Comparison of ENCODE assay signal across 9 cellular contexts in genomic region chr20:652611-653109, GRCh38. TPM values are rescaled to one million over a fixed set of nuclear protein-coding genes. Genes with fewer than 3 reads are reported as not detected.
DNase-seq lines count a peak whose midpoint lies in the region; ATAC-seq, FAIRE-seq and TF ChIP-seq lines count a peak whose summit lies in the region.
"Had no signal": no experiment of that assay in that cellular context is flagged by ENCODE, and none has a peak within 500 bp of the region (broad histone marks: within the 10 kb centered on the region; RNA-seq: fewer than 3 reads in every experiment).

No MANE protein-coding gene starts in this region.

- in situ Hi-C loops in HepG2 (cut with HindIII; ENCODE audit: extremely low pct_ligation_motif_present, low pct_unique_long_range_greater_than_20kb) = no loop called here

- CTCF ChIA-PET in activated CD4-positive, alpha-beta T cell treated with anti-CD3 and anti-CD28 coated beads, Interleukin-2, amount 10 ng/mL, durations not matched to agents 7 days and 5 days (lab: Charles Lee) = interaction anchor here (0.9 to 2.0 kb wide), 2 partner anchors 14 to 298 kb away, joined by 3 to 6 read pairs; no protein-coding TSS in a partner anchor
- CTCF ChIA-PET in HepG2 (lab: Yijun Ruan, JAX; ENCODE audit: low intra/inter-chr PET ratio, low total read pairs) = interaction anchor here (1.3 to 2.3 kb wide), 3 partner anchors 15 to 87 kb away, joined by 3 to 14 read pairs (median 13); no protein-coding TSS in a partner anchor
- CTCF ChIA-PET in GM10248 (lab: Yijun Ruan, JAX) = no interaction called here

- H3K4me3 Mint-ChIP-seq in activated CD4-positive, alpha-beta T cell treated with anti-CD3 and anti-CD28 coated beads, Interleukin-2, amount 10 ng/mL, durations not matched to agents 7 days and 5 days = peak overlapping the region; percentile 79
- H3K4me3 Mint-ChIP-seq in brain = peak overlapping the region; percentile 71 to 82 (median 74)

- no peaks in the 10 kb centered on the region for H3K9me3 ChIP-seq in HepG2 (ENCODE audit: low read length)
- H3K9me3 ChIP-seq in tibial artery = no peaks in the 10 kb centered on the region

- H3K79me2 ChIP-seq in HepG2 (ENCODE audit: insufficient read depth, low read length) = peaks cover 13% of the 10 kb centered on the region

- WGBS in HepG2 (ENCODE audit: low lambda C conversion rate) = 0% methylated on average over 18 of the region's 36 CpGs

- TF ChIP-seq CTCF in brain (conservative IDR thresholded peaks at IDR 0.05) = no peak
- TF ChIP-seq CTCF in HepG2 (CRISPR knock-in tag; IDR thresholded peaks at IDR 0.05) = no peak; the same call in 1 of the 2 replicates
- no peak for TF ChIP-seq CTCF in tibial artery (IDR thresholded peaks at IDR 0.05)
- TF ChIP-seq CTCF in GM10248 (IDR thresholded peaks at IDR 0.05; ENCODE audit: control extremely low read depth, extremely low read depth, low read depth, missing control alignments) = no peak

- no peak for TF ChIP-seq RAD21 in HepG2 (CRISPR knock-in tag; IDR thresholded peaks at IDR 0.05)

- peaks cover 20% of the 10 kb centered on the region for H3K36me3 Mint-ChIP-seq in activated CD4-positive, alpha-beta T cell treated with anti-CD3 and anti-CD28 coated beads, Interleukin-2, amount 10 ng/mL, durations not matched to agents 7 days and 5 days (ENCODE audit: low read depth)
- peaks cover 34% of the 10 kb centered on the region for H3K36me3 Mint-ChIP-seq in brain

- POLR2A ChIA-PET in activated CD4-positive, alpha-beta T cell treated with anti-CD3 and anti-CD28 coated beads, Interleukin-2, amount 10 ng/mL, durations not matched to agents 7 days and 5 days (lab: Charles Lee) = no interaction called here
- POLR2A ChIA-PET in HepG2 (lab: Yijun Ruan, JAX) = interaction anchor here (1.0 to 1.6 kb wide), 2 partner anchors 10 to 108 kb away, joined by 3 read pairs; no protein-coding TSS in a partner anchor
- POLR2A ChIA-PET in GM10248 (lab: Yijun Ruan, JAX) = no interaction called here

- H3K9me3 Mint-ChIP-seq in activated CD4-positive, alpha-beta T cell treated with anti-CD3 and anti-CD28 coated beads, Interleukin-2, amount 10 ng/mL, durations not matched to agents 7 days and 5 days = no peaks in the 10 kb centered on the region
- peaks cover 0 to 3% (median 0%) of the 10 kb centered on the region in 5 experiments for H3K9me3 Mint-ChIP-seq in brain

- peaks cover 32% of the 10 kb centered on the region for H3K4me1 Mint-ChIP-seq in activated CD4-positive, alpha-beta T cell treated with anti-CD3 and anti-CD28 coated beads, Interleukin-2, amount 10 ng/mL, durations not matched to agents 7 days and 5 days
- peaks cover 27% of the 10 kb centered on the region for H3K4me1 Mint-ChIP-seq in brain

- H4K20me1 ChIP-seq in HepG2 (ENCODE audit: insufficient read depth, low read length) = no peaks in the 10 kb centered on the region

- H3K27ac ChIP-seq in HepG2 (ENCODE audit: extremely low read length, insufficient read depth, low read length) = peak overlapping the region; percentile 75
- H3K27ac ChIP-seq in tibial artery = peak overlapping the region; percentile 79 to 83

- H3K4me3 ChIP-seq in HepG2 (replicated peaks in 1 of 3; ENCODE audit: insufficient read depth in 1 of 3, low read depth in 2 of 3, low read length in 3 of 3) (peak overlapping the region; percentile 67 to 96 (median 93)), tibial artery (peak overlapping the region; percentile 71 to 86)

- TF ChIP-seq EP300 in HepG2 (IDR thresholded peaks at IDR 0.05; ENCODE audit: low read depth in 2 of 2, low read length in 2 of 2) (no peak), HepG2 (CRISPR knock-in tag; IDR thresholded peaks at IDR 0.05; ENCODE audit: borderline replicate concordance) (no peak)

- H3K4me1 ChIP-seq in HepG2 (ENCODE audit: insufficient read depth, low read length) (peaks cover 37% of the 10 kb centered on the region), tibial artery (peaks cover 0 to 26% (median 17%) of the 10 kb centered on the region in 4 donors)

- peak overlapping the region; percentile 99 for H3K4me2 ChIP-seq in HepG2 (ENCODE audit: low read depth, low read length)

- no peak overlapping the region for H2AFZ ChIP-seq in HepG2 (ENCODE audit: low read length)

- no TSS peak for BruUV-seq in HepG2 (replicated peaks; lab: Mats Ljungman, UMichigan)

- no peak for DNase-seq in activated CD4-positive, alpha-beta T cell treated with anti-CD3 and anti-CD28 coated beads, Interleukin-2, amount 10 ng/mL, durations not matched to agents 7 days and 5 days
- no peak for DNase-seq in activated CD4-positive, alpha-beta T cell treated with anti-CD3 and anti-CD28 coated beads for 1 hour
- DNase-seq in LHCN-M2 (ENCODE audit: low read depth) (peak; percentile 46), HepG2 (ENCODE audit: low spot score) (no peak), tibial artery (no peak), NCI-H1694 (lab: John Stamatoyannopoulos, UW) (no peak), GM10248 (ENCODE audit: extremely low spot score) (no peak)

- peaks cover 10 to 28% of the 10 kb centered on the region in 2 experiments for H3K36me3 ChIP-seq in HepG2 (replicated peaks in 1 of 2; ENCODE audit: control insufficient read depth in 1 of 2, insufficient read depth in 2 of 2, low read length in 2 of 2)
- H3K36me3 ChIP-seq in tibial artery = peaks cover 14 to 35% (median 18%) of the 10 kb centered on the region in 3 donors

- peak in 1 of 2 experiments; percentile 87; a peak in 2 of 4 replicates for TF ChIP-seq POLR2A in HepG2 (IDR thresholded peaks at IDR 0.05; ENCODE audit: insufficient read depth in 1 of 2, low read depth in 2 of 2, low read length in 2 of 2)

- peak overlapping the region; percentile 81 for H3K27ac Mint-ChIP-seq in activated CD4-positive, alpha-beta T cell treated with anti-CD3 and anti-CD28 coated beads, Interleukin-2, amount 10 ng/mL, durations not matched to agents 7 days and 5 days
- H3K27ac Mint-ChIP-seq in brain = peak overlapping the region in 3 of 5 experiments; percentile 59 to 69 (median 67)

- intact Hi-C loops in HepG2 (cut with micrococcal nuclease; ENCODE audit: unreplicated experiment) = no loop called here
- intact Hi-C loops in tibial artery (cut with DNase I; ENCODE audit: low total_unique reads) = loop anchor here (2.0 to 10.0 kb wide), 2 partner anchors 110 to 182 kb away; partner anchors contain the start of genes CSNK2A1 and FAM110A

- no peak for FAIRE-seq in HepG2 (lab: Jason Lieb, UNC)
- FAIRE-seq: endometrium had no signal

- H3K27me3 ChIP-seq in HepG2 (ENCODE audit: control insufficient read depth in 1 of 2, insufficient read depth in 2 of 2, low read length in 2 of 2) (peaks cover 2 to 25% of the 10 kb centered on the region in 2 experiments; a peak in 2 of 5 replicates), tibial artery (no peaks in the 10 kb centered on the region)

- peaks cover 12% of the 10 kb centered on the region for H3K27me3 Mint-ChIP-seq in activated CD4-positive, alpha-beta T cell treated with anti-CD3 and anti-CD28 coated beads, Interleukin-2, amount 10 ng/mL, durations not matched to agents 7 days and 5 days
- H3K27me3 Mint-ChIP-seq in brain = peaks cover 14% of the 10 kb centered on the region

- peak overlapping the region; percentile 87 for H3K9ac ChIP-seq in HepG2 (ENCODE audit: insufficient read depth, low read depth, low read length)

- no peak for ATAC-seq in HepG2

RNA-seq across cellular contexts. Expression of gene SRXN1, which starts 0.3 kb away (rescaled TPM):
- total RNA-seq in activated CD4-positive, alpha-beta T cell treated with anti-CD3 and anti-CD28 coated beads, Interleukin-2, amount 10 ng/mL, durations not matched to agents 7 days and 5 days = 10 to 100 TPM; 11.5 to 12.9 TPM
- total RNA-seq in LHCN-M2 (2014; rRNA removed) = 54.3 and 57.6 TPM in 2 replicates
- polyA plus RNA-seq in LHCN-M2 (2012) = 34.4 TPM
- polyA plus RNA-seq in brain (ENCODE audit: insufficient read depth, low read depth, low replicate concordance) = 7.4 TPM
- 87.7 and 98.2 TPM in 2 replicates for total RNA-seq in HepG2 (2016; rRNA removed; fragmentation: Illumina TruSeq; extraction: Trizol)
- total RNA-seq in HepG2 (2016; cell fraction: cytosol; rRNA removed; fragmentation: Illumina TruSeq; extraction: Trizol; ENCODE audit: low read depth) = 26.2 and 26.7 TPM in 2 replicates
- total RNA-seq in HepG2 (2016; cell fraction: insoluble cytoplasmic fraction; rRNA removed; fragmentation: Illumina TruSeq; extraction: Trizol) = 85.6 and 95.5 TPM in 2 replicates
- total RNA-seq in HepG2 (2016; cell fraction: membrane; rRNA removed; fragmentation: Illumina TruSeq; extraction: Trizol) = 86.8 and 92.3 TPM in 2 replicates
- total RNA-seq in HepG2 (2016; cell fraction: nucleus; rRNA removed; fragmentation: Illumina TruSeq; extraction: Trizol) = 37.3 and 40.4 TPM in 2 replicates
- 29.9 and 41.3 TPM in 2 replicates for polyA plus RNA-seq in HepG2 (2011; rRNA removed)
- 26.1 and 37.8 TPM in 2 replicates for polyA plus RNA-seq in HepG2 (2011; cell fraction: cytosol; rRNA removed)
- 10.4 and 16.8 TPM in 2 replicates for polyA plus RNA-seq in HepG2 (2011; cell fraction: nucleus; rRNA removed)
- polyA plus RNA-seq in HepG2 (2012) = 39.7 and 59.3 TPM in 2 replicates
- polyA plus RNA-seq in HepG2 (2016; cell fraction: cytosol; fragmentation: Illumina TruSeq; extraction: Trizol; ENCODE audit: low read depth) = 18.8 and 21.5 TPM in 2 replicates
- 78.8 and 84.6 TPM in 2 replicates for polyA plus RNA-seq in HepG2 (2016; cell fraction: insoluble cytoplasmic fraction; fragmentation: Illumina TruSeq; extraction: Trizol; ENCODE audit: low read depth)
- 49.8 and 51.3 TPM in 2 replicates for polyA plus RNA-seq in HepG2 (2016; cell fraction: membrane; fragmentation: Illumina TruSeq; extraction: Trizol; ENCODE audit: low read depth)
- 53.3 and 55.5 TPM in 2 replicates for polyA plus RNA-seq in HepG2 (2016; cell fraction: nucleus; fragmentation: Illumina TruSeq; extraction: Trizol; ENCODE audit: insufficient read depth, low read depth)
- 29.6 and 43.5 TPM in 2 replicates for polyA minus RNA-seq in HepG2 (2011; rRNA and poly(A)+ RNA removed; ENCODE audit: low replicate concordance)
- polyA minus RNA-seq in HepG2 (2011; cell fraction: cytosol; rRNA and poly(A)+ RNA removed) = 17.1 and 26.2 TPM in 2 replicates
- 8.4 and 15.7 TPM in 2 replicates for polyA minus RNA-seq in HepG2 (2011; cell fraction: nucleus; rRNA and poly(A)+ RNA removed)

RNA-seq across cellular contexts. Expression of gene SCRT2, which starts 22.9 kb away (rescaled TPM):
- total RNA-seq in activated CD4-positive, alpha-beta T cell treated with anti-CD3 and anti-CD28 coated beads, Interleukin-2, amount 10 ng/mL, durations not matched to agents 7 days and 5 days = not detected
- not detected in 2 replicates for total RNA-seq in LHCN-M2 (2014; rRNA removed)
- polyA plus RNA-seq in LHCN-M2 (2012) = not detected
- polyA plus RNA-seq in brain (ENCODE audit: insufficient read depth, low read depth, low replicate concordance) = 0.98 TPM
- not detected in 2 replicates for total RNA-seq in HepG2 (2016; rRNA removed; fragmentation: Illumina TruSeq; extraction: Trizol)
- total RNA-seq in HepG2 (2016; cell fraction: cytosol; rRNA removed; fragmentation: Illumina TruSeq; extraction: Trizol; ENCODE audit: low read depth) = not detected in 2 replicates
- total RNA-seq in HepG2 (2016; cell fraction: insoluble cytoplasmic fraction; rRNA removed; fragmentation: Illumina TruSeq; extraction: Trizol) = not detected in 2 replicates
- not detected in 2 replicates for total RNA-seq in HepG2 (2016; cell fraction: membrane; rRNA removed; fragmentation: Illumina TruSeq; extraction: Trizol)
- total RNA-seq in HepG2 (2016; cell fraction: nucleus; rRNA removed; fragmentation: Illumina TruSeq; extraction: Trizol) = not detected in 2 replicates
- not detected in 2 replicates for polyA plus RNA-seq in HepG2 (2011; rRNA removed)
- not detected in 2 replicates for polyA plus RNA-seq in HepG2 (2011; cell fraction: cytosol; rRNA removed)
- not detected in 2 replicates for polyA plus RNA-seq in HepG2 (2011; cell fraction: nucleus; rRNA removed)
- not detected in 2 replicates for polyA plus RNA-seq in HepG2 (2012)
- polyA plus RNA-seq in HepG2 (2016; cell fraction: cytosol; fragmentation: Illumina TruSeq; extraction: Trizol; ENCODE audit: low read depth) = not detected in 2 replicates
- polyA plus RNA-seq in HepG2 (2016; cell fraction: insoluble cytoplasmic fraction; fragmentation: Illumina TruSeq; extraction: Trizol; ENCODE audit: low read depth) = not detected in 2 replicates
- not detected in 2 replicates for polyA plus RNA-seq in HepG2 (2016; cell fraction: membrane; fragmentation: Illumina TruSeq; extraction: Trizol; ENCODE audit: low read depth)
- not detected in 2 replicates for polyA plus RNA-seq in HepG2 (2016; cell fraction: nucleus; fragmentation: Illumina TruSeq; extraction: Trizol; ENCODE audit: insufficient read depth, low read depth)
- not detected in 2 replicates for polyA minus RNA-seq in HepG2 (2011; rRNA and poly(A)+ RNA removed; ENCODE audit: low replicate concordance)
- not detected in 2 replicates for polyA minus RNA-seq in HepG2 (2011; cell fraction: cytosol; rRNA and poly(A)+ RNA removed)
- polyA minus RNA-seq in HepG2 (2011; cell fraction: nucleus; rRNA and poly(A)+ RNA removed) = not detected in 2 replicates

RNA-seq across cellular contexts. Expression of gene TCF15, which starts 42.6 kb away (rescaled TPM):
- not detected for total RNA-seq in activated CD4-positive, alpha-beta T cell treated with anti-CD3 and anti-CD28 coated beads, Interleukin-2, amount 10 ng/mL, durations not matched to agents 7 days and 5 days
- total RNA-seq in LHCN-M2 (2014; rRNA removed) = not detected in 2 replicates
- polyA plus RNA-seq in LHCN-M2 (2012) = not detected
- polyA plus RNA-seq in brain (ENCODE audit: insufficient read depth, low read depth, low replicate concordance) = 0.49 TPM
- not detected in 2 replicates for total RNA-seq in HepG2 (2016; rRNA removed; fragmentation: Illumina TruSeq; extraction: Trizol)
- total RNA-seq in HepG2 (2016; cell fraction: cytosol; rRNA removed; fragmentation: Illumina TruSeq; extraction: Trizol; ENCODE audit: low read depth) = not detected in 2 replicates
- total RNA-seq in HepG2 (2016; cell fraction: insoluble cytoplasmic fraction; rRNA removed; fragmentation: Illumina TruSeq; extraction: Trizol) = not detected in 2 replicates
- total RNA-seq in HepG2 (2016; cell fraction: membrane; rRNA removed; fragmentation: Illumina TruSeq; extraction: Trizol) = not detected in 2 replicates
- not detected in 2 replicates for total RNA-seq in HepG2 (2016; cell fraction: nucleus; rRNA removed; fragmentation: Illumina TruSeq; extraction: Trizol)
- polyA plus RNA-seq in HepG2 (2011; rRNA removed) = not detected in 2 replicates
- not detected in 2 replicates for polyA plus RNA-seq in HepG2 (2011; cell fraction: cytosol; rRNA removed)
- polyA plus RNA-seq in HepG2 (2011; cell fraction: nucleus; rRNA removed) = not detected in 2 replicates
- not detected in 2 replicates for polyA plus RNA-seq in HepG2 (2012)
- polyA plus RNA-seq in HepG2 (2016; cell fraction: cytosol; fragmentation: Illumina TruSeq; extraction: Trizol; ENCODE audit: low read depth) = not detected in 2 replicates
- not detected in 2 replicates for polyA plus RNA-seq in HepG2 (2016; cell fraction: insoluble cytoplasmic fraction; fragmentation: Illumina TruSeq; extraction: Trizol; ENCODE audit: low read depth)
- polyA plus RNA-seq in HepG2 (2016; cell fraction: membrane; fragmentation: Illumina TruSeq; extraction: Trizol; ENCODE audit: low read depth) = not detected in 2 replicates
- polyA plus RNA-seq in HepG2 (2016; cell fraction: nucleus; fragmentation: Illumina TruSeq; extraction: Trizol; ENCODE audit: insufficient read depth, low read depth) = not detected in 2 replicates
- not detected in 2 replicates for polyA minus RNA-seq in HepG2 (2011; rRNA and poly(A)+ RNA removed; ENCODE audit: low replicate concordance)
- polyA minus RNA-seq in HepG2 (2011; cell fraction: cytosol; rRNA and poly(A)+ RNA removed) = not detected in 2 replicates
- polyA minus RNA-seq in HepG2 (2011; cell fraction: nucleus; rRNA and poly(A)+ RNA removed) = not detected in 2 replicates
